Comparison of ENCODE assay signal across 24 cellular contexts in the genomic region with DNA sequence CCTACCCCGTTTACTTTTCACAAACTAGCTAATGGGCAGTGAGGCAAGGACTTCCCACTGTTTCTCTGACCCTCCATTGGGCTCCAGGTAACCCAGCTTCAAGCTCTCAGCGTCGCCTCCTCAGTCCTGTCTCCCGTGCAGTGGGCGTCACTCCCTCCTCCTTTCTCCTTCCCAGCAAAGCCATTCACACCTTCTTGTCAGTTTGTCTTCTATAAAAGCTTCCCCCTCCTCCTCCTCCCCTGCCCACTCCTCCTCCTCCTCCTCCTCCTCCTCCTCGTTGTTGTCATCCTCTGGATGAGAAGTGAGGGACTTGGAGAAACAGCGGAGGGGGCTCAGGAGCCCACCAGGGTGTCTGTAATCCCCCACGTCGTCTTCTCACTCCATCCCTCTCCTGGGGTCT. TPM values are rescaled to one million over a fixed set of nuclear protein-coding genes. Genes with fewer than 3 reads are reported as not detected.
A peak's percentile ranks its signal among the peaks of the same experiment; 100 is the strongest.
DNase-seq lines count a peak whose midpoint lies in the region; ATAC-seq, FAIRE-seq and TF ChIP-seq lines count a peak whose summit lies in the region.
"Had no signal": no experiment of that assay in that cellular context is flagged by ENCODE, and none has a peak within 500 bp of the region (broad histone marks: within the 10 kb centered on the region; RNA-seq: fewer than 3 reads in every experiment).

No MANE protein-coding gene starts in this region.

- H4K20me1 ChIP-seq in K562 (replicated peaks; ENCODE audit: control insufficient read depth, insufficient read depth, low read length) = no peaks in the 10 kb centered on the region

- no peaks in the 10 kb centered on the region for H3K9me1 ChIP-seq in K562 (ENCODE audit: control insufficient read depth, insufficient read depth, low read length)

- no peak overlapping the region for H4K5ac ChIP-seq in mesendoderm (ENCODE audit: low read length)

- no peak overlapping the region for H4K8ac ChIP-seq in mesendoderm (ENCODE audit: low read depth, low read length)
- H4K8ac ChIP-seq in neuronal stem cell (ENCODE audit: low read depth, low read length) = no peak overlapping the region

- H3K79me1 ChIP-seq in mesendoderm (ENCODE audit: low read length) = no peaks in the 10 kb centered on the region
- peaks cover 1% of the 10 kb centered on the region for H3K79me1 ChIP-seq in neuronal stem cell (ENCODE audit: low read depth, low read length)

- H3K14ac ChIP-seq in neuronal stem cell (ENCODE audit: low read length) = no peak overlapping the region

- no peak overlapping the region for H3K56ac ChIP-seq in mesendoderm (ENCODE audit: low read length)

- no peaks in the 10 kb centered on the region for H3K79me2 ChIP-seq in K562 (ENCODE audit: control insufficient read depth, insufficient read depth, low read length)
- no peaks in the 10 kb centered on the region for H3K79me2 ChIP-seq in mesendoderm (ENCODE audit: control insufficient read depth, insufficient read depth, low read length)

- H2BK5ac ChIP-seq in mesendoderm (ENCODE audit: low read length) (no peak overlapping the region), neuronal stem cell (ENCODE audit: low read length) (no peak overlapping the region)

- POLR2A ChIA-PET in K562 (lab: Yijun Ruan, JAX) = no interaction called here

- no peaks in the 10 kb centered on the region for H3K36me3 ChIP-seq in K562 (ENCODE audit: control insufficient read depth, insufficient read depth, low read length)
- H3K36me3 ChIP-seq in mesendoderm (ENCODE audit: control insufficient read depth, insufficient read depth, low read length) = no peaks in the 10 kb centered on the region
- H3K36me3 ChIP-seq in neuronal stem cell (replicated peaks in 1 of 2; ENCODE audit: control insufficient read depth in 2 of 2, insufficient read depth in 2 of 2, low read length in 2 of 2) = no peaks in the 10 kb centered on the region

- 9% methylated on average over 8 of the region's 9 CpGs for WGBS in K562 (ENCODE audit: insufficient coverage, low coverage, missing lambda C conversion rate)
- no CpG with 5 or more reads among the region's 9 CpGs for WGBS in mesendoderm (ENCODE audit: extremely low coverage, insufficient coverage, low lambda C conversion rate)
- WGBS in neuronal stem cell (ENCODE audit: extremely low coverage in 2 of 2, insufficient read length in 2 of 2, insufficient replicate concordance in 1 of 2), 2 donors = no CpG with 5 or more reads among the region's 9 CpGs

- no peak overlapping the region for H4K91ac ChIP-seq in neuronal stem cell (ENCODE audit: low read depth, low read length, poor library complexity)

- H3K27me3 ChIP-seq in K562 (ENCODE audit: control insufficient read depth in 2 of 2, insufficient read depth in 2 of 2, low read length in 2 of 2) (peaks cover 0 to 31% of the 10 kb centered on the region in 2 experiments; a peak in 4 of 5 replicates), mesendoderm (ENCODE audit: insufficient read depth, low read length, poor library complexity) (no peaks in the 10 kb centered on the region), neuronal stem cell (ENCODE audit: control insufficient read depth in 3 of 3, insufficient read depth in 3 of 3, low read depth in 1 of 3, low read length in 3 of 3) (peaks cover 0 to 5% (median 0%) of the 10 kb centered on the region in 3 experiments)

- peak overlapping the region; percentile 26; the same call in 1 of the 2 replicates for H3K4me2 ChIP-seq in K562 (ENCODE audit: insufficient read depth, low read length)
- no peak overlapping the region for H3K4me2 ChIP-seq in mesendoderm (ENCODE audit: low read length)
- H3K4me2 ChIP-seq in neuronal stem cell (ENCODE audit: insufficient read depth, low read length, poor library complexity, severe bottlenecking) = no peak overlapping the region
- H3K4me2 ChIP-seq: GM23338 had no signal

- H3K4me3 ChIP-seq in K562 = no peak overlapping the region
- no peak overlapping the region for H3K4me3 ChIP-seq in mesendoderm (ENCODE audit: low read length)
- no peak overlapping the region for H3K4me3 ChIP-seq in neuronal stem cell (ENCODE audit: low read length in 2 of 2)
- H3K4me3 ChIP-seq: GM23338 had no signal

- in situ Hi-C loops in K562 (cut with MboI) = no loop called here

- H2BK12ac ChIP-seq in neuronal stem cell (ENCODE audit: low read length) = peak overlapping the region; percentile 1

- CTCF ChIA-PET in K562 (lab: Yijun Ruan, JAX; ENCODE audit: low intra/inter-chr PET ratio) = no interaction called here

- no peak for TF ChIP-seq EP300 in K562 (IDR thresholded peaks at IDR 0.05; ENCODE audit: low read length)

- H3K23ac ChIP-seq in mesendoderm (ENCODE audit: low read length) (no peak overlapping the region), neuronal stem cell (ENCODE audit: low read depth, low read length, poor library complexity) (no peak overlapping the region)

- H3K9ac ChIP-seq in K562 (ENCODE audit: insufficient read depth in 1 of 2, low read depth in 2 of 2, low read length in 2 of 2) (no peak overlapping the region), mesendoderm (ENCODE audit: low read length) (no peak overlapping the region), neuronal stem cell (ENCODE audit: low read depth, low read length, poor library complexity) (peak overlapping the region; percentile 6)

- H2BK15ac ChIP-seq in mesendoderm (replicated peaks; ENCODE audit: low read depth) (no peak overlapping the region), neuronal stem cell (ENCODE audit: low read length) (no peak overlapping the region)

- no peak for DNase-seq in K562 (ENCODE audit: extremely low read depth in 1 of 4, low spot score in 3 of 4)
- peak; percentile 38 for DNase-seq in mesendoderm
- DNase-seq in neuronal stem cell (ENCODE audit: low spot score) = no peak
- no peak for DNase-seq in frontal cortex (ENCODE audit: low spot score in 2 of 2)
- no peak for DNase-seq in activated gamma-delta T cell treated with Interleukin-2 at 50 U/mL for 16 hours
- DNase-seq: C1 segment of cervical spinal cord; Calu3; CD4-positive, alpha-beta memory T cell; COR-L47; DMS79 treated with DMSO at 0.1 percent for 48 hours; GF-D8; H9; HFFc6 had no signal

- H2BK120ac ChIP-seq in mesendoderm (ENCODE audit: low read depth, low read length) (no peak overlapping the region), neuronal stem cell (ENCODE audit: low read depth, low read length) (no peak overlapping the region)

- no peak for TF ChIP-seq CTCF in K562 (IDR thresholded peaks at IDR 0.05 in 2 of 3, conservative IDR thresholded peaks at IDR 0.05 in 1 of 3; ENCODE audit: insufficient read depth in 2 of 3, low read depth in 1 of 3, low read length in 3 of 3)

- intact Hi-C loops in K562 (cut with micrococcal nuclease) = loop anchor here (5.0 kb wide), 1 partner anchor 158 kb away; no protein-coding TSS in a partner anchor

- H3K18ac ChIP-seq in mesendoderm (ENCODE audit: low read length) = no peak overlapping the region
- H3K18ac ChIP-seq in neuronal stem cell (ENCODE audit: low read length) = peak overlapping the region; percentile 0

- BruUV-seq in K562 (replicated peaks; lab: Mats Ljungman, UMichigan) = no TSS peak

- H3K4me1 ChIP-seq in K562 (replicated peaks in 1 of 2; ENCODE audit: control insufficient read depth in 2 of 2, insufficient read depth in 2 of 2, low read length in 2 of 2) = peaks cover 5 to 23% of the 10 kb centered on the region in 2 experiments; a peak in 3 of 5 replicates
- H3K4me1 ChIP-seq in mesendoderm (ENCODE audit: control insufficient read depth, low read depth, low read length) = no peaks in the 10 kb centered on the region
- H3K4me1 ChIP-seq in neuronal stem cell (ENCODE audit: control insufficient read depth in 2 of 2, insufficient read depth in 1 of 2, low read depth in 1 of 2, low read length in 2 of 2) = peaks cover 5 to 20% of the 10 kb centered on the region in 2 donors

- H3K27ac ChIP-seq in K562 (ENCODE audit: extremely low read depth, low read depth, low read length) (no peak overlapping the region), mesendoderm (ENCODE audit: low read depth, low read length) (no peak overlapping the region), neuronal stem cell (replicated peaks; ENCODE audit: low read length) (peak overlapping the region; percentile 32)

- no peak for FAIRE-seq in K562 (lab: Jason Lieb, UNC)
- no peak for FAIRE-seq in frontal cortex (lab: Jason Lieb, UNC)
- FAIRE-seq: GM12891, GM18507 had no signal

- H2AFZ ChIP-seq in K562 (ENCODE audit: low read depth, low read length) (no peak overlapping the region), neuronal stem cell (ENCODE audit: low read length) (peak overlapping the region; percentile 58)
- H2AFZ ChIP-seq: GM23338 had no signal

- TF ChIP-seq POLR2A in K562 (conservative IDR thresholded peaks at IDR 0.05) = no peak

- no peak overlapping the region for H3K4ac ChIP-seq in mesendoderm (ENCODE audit: low read depth, low read length)
- H3K4ac ChIP-seq in neuronal stem cell (ENCODE audit: low read length) = no peak overlapping the region

- no peak for TF ChIP-seq RAD21 in K562 (CRISPR knock-in tag; conservative IDR thresholded peaks at IDR 0.05 in 1 of 2, IDR thresholded peaks at IDR 0.05 in 1 of 2)

- no peaks in the 10 kb centered on the region for H3K9me3 ChIP-seq in K562 (replicated peaks; ENCODE audit: control insufficient read depth, insufficient read depth, low read depth, low read length)
- peaks cover 0 to 2% of the 10 kb centered on the region in 2 donors for H3K9me3 ChIP-seq in neuronal stem cell (replicated peaks in 1 of 2; ENCODE audit: control insufficient read depth in 2 of 2, insufficient read depth in 1 of 2, low read depth in 1 of 2, low read length in 2 of 2)

- H2AK5ac ChIP-seq in mesendoderm (ENCODE audit: low read length) = no peak overlapping the region
- H2AK5ac ChIP-seq in neuronal stem cell (ENCODE audit: low read depth, low read length) = no peak overlapping the region

- ATAC-seq in K562 (no peak), HG03025 (IDR thresholded peaks at IDR 0.05; ENCODE audit: low FRiP score, unreplicated experiment) (no peak)
- ATAC-seq: GM23338, HCT116 had no signal

RNA-seq across cellular contexts. Expression of a gene that starts 1.7 kb away (rescaled TPM):
- total RNA-seq in K562 (2011; cell fraction: chromatin; rRNA removed; ENCODE audit: low replicate concordance) = not detected in 2 replicates
- not detected in 2 replicates for total RNA-seq in K562 (2011; cell fraction: nucleolus; rRNA removed)
- total RNA-seq in K562 (2011; cell fraction: nucleoplasm; rRNA removed) = not detected in 2 replicates
- total RNA-seq in K562 (2014; rRNA removed) (not detected in 2 replicates), K562 (2014; rRNA removed; fragmentation: Illumina TruSeq; extraction: Trizol) (not detected in 2 replicates), K562 (2015; rRNA removed; fragmentation: Illumina TruSeq; extraction: Trizol) (not detected in 2 replicates), K562 (2021) (not detected in 2 replicates), frontal cortex (0.41 TPM)
- polyA plus RNA-seq in K562 (2011; rRNA removed) (not detected in 2 replicates), K562 (2014; fragmentation: Illumina TruSeq; extraction: Trizol) (not detected in 2 replicates), K562 (2014; fragmentation: Nextera tagmentation; extraction: Ambion mirVana) (not detected), K562 (2014; rRNA removed) (not detected in 2 replicates)
- polyA plus RNA-seq in K562 (2011; cell fraction: cytosol; rRNA removed) = not detected in 2 replicates
- not detected in 2 replicates for polyA plus RNA-seq in K562 (2011; cell fraction: nucleus; rRNA removed)
- polyA plus RNA-seq in K562 (2012) = not detected in 2 replicates
- polyA minus RNA-seq in K562 (2011; rRNA and poly(A)+ RNA removed) = not detected in 2 replicates
- not detected in 2 replicates for polyA minus RNA-seq in K562 (2011; cell fraction: cytosol; rRNA and poly(A)+ RNA removed)
- polyA minus RNA-seq in K562 (2011; cell fraction: nucleus; rRNA and poly(A)+ RNA removed) = not detected in 2 replicates
- polyA plus RNA-seq in mesendoderm (2013, experiment 1 of 2) = not detected
- not detected for polyA plus RNA-seq in mesendoderm (2013, experiment 2 of 2)
- polyA plus RNA-seq in neuronal stem cell (2013, experiment 1 of 2) = 6.7 TPM
- 19.4 TPM for polyA plus RNA-seq in neuronal stem cell (2013, experiment 2 of 2)
- total RNA-seq: A172; A673; Calu3; CD4-positive, alpha-beta memory T cell; Daoy; G401; GM23338; H9; HFFc6 had no signal
- polyA plus RNA-seq: BJ; CD4-positive, alpha-beta memory T cell; GM23338 had no signal

RNA-seq across cellular contexts. Expression of a gene that starts 23.5 kb away (rescaled TPM):
- not detected in 2 replicates for total RNA-seq in K562 (2011; cell fraction: chromatin; rRNA removed; ENCODE audit: low replicate concordance)
- total RNA-seq in K562 (2011; cell fraction: nucleolus; rRNA removed) = not detected in 2 replicates
- not detected in 2 replicates for total RNA-seq in K562 (2011; cell fraction: nucleoplasm; rRNA removed)
- total RNA-seq in K562 (2014; rRNA removed) (0.08 TPM in 1 of 2 replicates, not detected in the other), K562 (2014; rRNA removed; fragmentation: Illumina TruSeq; extraction: Trizol) (not detected in 2 replicates), K562 (2015; rRNA removed; fragmentation: Illumina TruSeq; extraction: Trizol) (0.07 TPM in 1 of 2 replicates, not detected in the other), K562 (2021) (not detected in 2 replicates), frontal cortex (not detected)
- polyA plus RNA-seq in K562 (2011; rRNA removed) (not detected in 2 replicates), K562 (2014; fragmentation: Illumina TruSeq; extraction: Trizol) (not detected in 2 replicates), K562 (2014; fragmentation: Nextera tagmentation; extraction: Ambion mirVana) (under 1 TPM in 1 of 2 experiments, not detected in 1; 0.03 TPM), K562 (2014; rRNA removed) (not detected in 2 replicates)
- 0.04 and 0.06 TPM in 2 replicates for polyA plus RNA-seq in K562 (2011; cell fraction: cytosol; rRNA removed)
- polyA plus RNA-seq in K562 (2011; cell fraction: nucleus; rRNA removed) = 0.10 TPM in 1 of 2 replicates, not detected in the other
- polyA plus RNA-seq in K562 (2012) = 0.07 and 0.08 TPM in 2 replicates
- 0.14 TPM in 1 of 2 replicates, not detected in the other for polyA minus RNA-seq in K562 (2011; rRNA and poly(A)+ RNA removed)
- polyA minus RNA-seq in K562 (2011; cell fraction: cytosol; rRNA and poly(A)+ RNA removed) = not detected in 2 replicates
- not detected in 2 replicates for polyA minus RNA-seq in K562 (2011; cell fraction: nucleus; rRNA and poly(A)+ RNA removed)
- polyA plus RNA-seq in mesendoderm (2013, experiment 1 of 2) = 0.03 TPM
- polyA plus RNA-seq in mesendoderm (2013, experiment 2 of 2) = not detected
- polyA plus RNA-seq in neuronal stem cell (2013, experiment 1 of 2) = 0.06 TPM
- polyA plus RNA-seq in neuronal stem cell (2013, experiment 2 of 2) = 0.08 TPM
- total RNA-seq: A172; A673; Calu3; CD4-positive, alpha-beta memory T cell; Daoy; G401; H9 had no signal
- polyA plus RNA-seq: CD4-positive, alpha-beta memory T cell; GM23338 had no signal

RNA-seq across cellular contexts. Expression of a gene that starts 28.0 kb away (rescaled TPM):
- not detected in 2 replicates for total RNA-seq in K562 (2011; cell fraction: chromatin; rRNA removed; ENCODE audit: low replicate concordance)
- total RNA-seq in K562 (2011; cell fraction: nucleolus; rRNA removed) = not detected in 2 replicates
- total RNA-seq in K562 (2011; cell fraction: nucleoplasm; rRNA removed) = not detected in 2 replicates
- total RNA-seq in K562 (2014; rRNA removed) (0.08 TPM in 1 of 2 replicates, not detected in the other), K562 (2014; rRNA removed; fragmentation: Illumina TruSeq; extraction: Trizol) (not detected in 2 replicates), K562 (2015; rRNA removed; fragmentation: Illumina TruSeq; extraction: Trizol) (not detected in 2 replicates), K562 (2021) (not detected in 2 replicates), frontal cortex (not detected)
- polyA plus RNA-seq in K562 (2011; rRNA removed) (not detected in 2 replicates), K562 (2014; fragmentation: Illumina TruSeq; extraction: Trizol) (not detected in 2 replicates), K562 (2014; fragmentation: Nextera tagmentation; extraction: Ambion mirVana) (under 1 TPM in 1 of 2 experiments, not detected in 1; 0.07 TPM), K562 (2014; rRNA removed) (not detected in 2 replicates)
- polyA plus RNA-seq in K562 (2011; cell fraction: cytosol; rRNA removed) = not detected in 2 replicates
- polyA plus RNA-seq in K562 (2011; cell fraction: nucleus; rRNA removed) = not detected in 2 replicates
- polyA plus RNA-seq in K562 (2012) = not detected in 2 replicates
- polyA minus RNA-seq in K562 (2011; rRNA and poly(A)+ RNA removed) = not detected in 2 replicates
- not detected in 2 replicates for polyA minus RNA-seq in K562 (2011; cell fraction: cytosol; rRNA and poly(A)+ RNA removed)
- polyA minus RNA-seq in K562 (2011; cell fraction: nucleus; rRNA and poly(A)+ RNA removed) = not detected in 2 replicates
- polyA plus RNA-seq in mesendoderm (2013, experiment 1 of 2) = not detected
- polyA plus RNA-seq in mesendoderm (2013, experiment 2 of 2) = not detected
- not detected for polyA plus RNA-seq in neuronal stem cell (2013, experiment 1 of 2)
- polyA plus RNA-seq in neuronal stem cell (2013, experiment 2 of 2) = 0.03 TPM
- total RNA-seq: A172; A673; Calu3; CD4-positive, alpha-beta memory T cell; Daoy; G401; GM23338; H4; H9; HFFc6 had no signal
- polyA plus RNA-seq: BJ; CD4-positive, alpha-beta memory T cell; GM23338 had no signal

RNA-seq across cellular contexts. Expression of a gene that starts 33.0 kb away (rescaled TPM):
- total RNA-seq in K562 (2011; cell fraction: chromatin; rRNA removed; ENCODE audit: low replicate concordance) = 10.3 and 22.0 TPM in 2 replicates
- 14.7 and 18.6 TPM in 2 replicates for total RNA-seq in K562 (2011; cell fraction: nucleolus; rRNA removed)
- 13.4 and 17.9 TPM in 2 replicates for total RNA-seq in K562 (2011; cell fraction: nucleoplasm; rRNA removed)
- 20.0 and 20.8 TPM in 2 replicates for total RNA-seq in K562 (2014; rRNA removed)
- total RNA-seq in K562 (2014; rRNA removed; fragmentation: Illumina TruSeq; extraction: Trizol) = 2.0 and 2.8 TPM in 2 replicates
- 6.9 and 7.0 TPM in 2 replicates for total RNA-seq in K562 (2015; rRNA removed; fragmentation: Illumina TruSeq; extraction: Trizol)
- total RNA-seq in K562 (2021) = 38.8 and 40.0 TPM in 2 replicates
- 6.1 and 7.4 TPM in 2 replicates for polyA plus RNA-seq in K562 (2011; rRNA removed)
- 14.2 and 42.2 TPM in 2 replicates for polyA plus RNA-seq in K562 (2011; cell fraction: cytosol; rRNA removed)
- polyA plus RNA-seq in K562 (2011; cell fraction: nucleus; rRNA removed) = 10.7 and 21.0 TPM in 2 replicates
- 17.4 and 18.2 TPM in 2 replicates for polyA plus RNA-seq in K562 (2012)
- 7.7 and 10.6 TPM in 2 replicates for polyA plus RNA-seq in K562 (2014; fragmentation: Illumina TruSeq; extraction: Trizol)
- under 1 TPM; 0.39 to 0.49 TPM for polyA plus RNA-seq in K562 (2014; fragmentation: Nextera tagmentation; extraction: Ambion mirVana)
- 24.3 and 28.4 TPM in 2 replicates for polyA plus RNA-seq in K562 (2014; rRNA removed)
- 2.2 and 4.2 TPM in 2 replicates for polyA minus RNA-seq in K562 (2011; rRNA and poly(A)+ RNA removed)
- polyA minus RNA-seq in K562 (2011; cell fraction: cytosol; rRNA and poly(A)+ RNA removed) = 8.6 and 9.5 TPM in 2 replicates
- polyA minus RNA-seq in K562 (2011; cell fraction: nucleus; rRNA and poly(A)+ RNA removed) = 2.8 and 3.4 TPM in 2 replicates
- 19.9 TPM for polyA plus RNA-seq in mesendoderm (2013, experiment 1 of 2)
- polyA plus RNA-seq in mesendoderm (2013, experiment 2 of 2) = 20.3 TPM
- 37.6 TPM for polyA plus RNA-seq in neuronal stem cell (2013, experiment 1 of 2)
- 37.2 TPM for polyA plus RNA-seq in neuronal stem cell (2013, experiment 2 of 2)
- 10.2 TPM for total RNA-seq in frontal cortex

RNA-seq across cellular contexts. Expression of a gene that starts 53.0 kb away (rescaled TPM):
- total RNA-seq in K562 (2011; cell fraction: chromatin; rRNA removed; ENCODE audit: low replicate concordance) = 17.6 and 47.4 TPM in 2 replicates
- 27.8 and 29.1 TPM in 2 replicates for total RNA-seq in K562 (2011; cell fraction: nucleolus; rRNA removed)
- total RNA-seq in K562 (2011; cell fraction: nucleoplasm; rRNA removed) = 19.5 and 20.7 TPM in 2 replicates
- total RNA-seq in K562 (2014; rRNA removed) (77.6 and 84.0 TPM in 2 replicates), K562 (2014; rRNA removed; fragmentation: Illumina TruSeq; extraction: Trizol) (5.3 and 5.7 TPM in 2 replicates), K562 (2015; rRNA removed; fragmentation: Illumina TruSeq; extraction: Trizol) (26.1 and 30.6 TPM in 2 replicates), K562 (2021) (65.9 and 73.8 TPM in 2 replicates), frontal cortex (15.1 TPM)
- polyA plus RNA-seq in K562 (2011; rRNA removed) (7.3 and 10.9 TPM in 2 replicates), K562 (2014; fragmentation: Illumina TruSeq; extraction: Trizol) (6.9 and 20.9 TPM in 2 replicates), K562 (2014; fragmentation: Nextera tagmentation; extraction: Ambion mirVana) (under 1 TPM; 0.45 to 0.53 TPM), K562 (2014; rRNA removed) (51.1 and 54.4 TPM in 2 replicates)
- 11.1 and 55.5 TPM in 2 replicates for polyA plus RNA-seq in K562 (2011; cell fraction: cytosol; rRNA removed)
- polyA plus RNA-seq in K562 (2011; cell fraction: nucleus; rRNA removed) = 10.4 and 17.2 TPM in 2 replicates
- 35.3 and 37.8 TPM in 2 replicates for polyA plus RNA-seq in K562 (2012)
- 1.8 and 3.2 TPM in 2 replicates for polyA minus RNA-seq in K562 (2011; rRNA and poly(A)+ RNA removed)
- 20.8 and 30.9 TPM in 2 replicates for polyA minus RNA-seq in K562 (2011; cell fraction: cytosol; rRNA and poly(A)+ RNA removed)
- polyA minus RNA-seq in K562 (2011; cell fraction: nucleus; rRNA and poly(A)+ RNA removed) = 6.3 and 6.7 TPM in 2 replicates
- 50.7 TPM for polyA plus RNA-seq in mesendoderm (2013, experiment 1 of 2)
- 51.3 TPM for polyA plus RNA-seq in mesendoderm (2013, experiment 2 of 2)
- 37.4 TPM for polyA plus RNA-seq in neuronal stem cell (2013, experiment 1 of 2)
- 36.2 TPM for polyA plus RNA-seq in neuronal stem cell (2013, experiment 2 of 2)
